Comparison of ENCODE assay signal across 13 cellular contexts in the genomic region with DNA sequence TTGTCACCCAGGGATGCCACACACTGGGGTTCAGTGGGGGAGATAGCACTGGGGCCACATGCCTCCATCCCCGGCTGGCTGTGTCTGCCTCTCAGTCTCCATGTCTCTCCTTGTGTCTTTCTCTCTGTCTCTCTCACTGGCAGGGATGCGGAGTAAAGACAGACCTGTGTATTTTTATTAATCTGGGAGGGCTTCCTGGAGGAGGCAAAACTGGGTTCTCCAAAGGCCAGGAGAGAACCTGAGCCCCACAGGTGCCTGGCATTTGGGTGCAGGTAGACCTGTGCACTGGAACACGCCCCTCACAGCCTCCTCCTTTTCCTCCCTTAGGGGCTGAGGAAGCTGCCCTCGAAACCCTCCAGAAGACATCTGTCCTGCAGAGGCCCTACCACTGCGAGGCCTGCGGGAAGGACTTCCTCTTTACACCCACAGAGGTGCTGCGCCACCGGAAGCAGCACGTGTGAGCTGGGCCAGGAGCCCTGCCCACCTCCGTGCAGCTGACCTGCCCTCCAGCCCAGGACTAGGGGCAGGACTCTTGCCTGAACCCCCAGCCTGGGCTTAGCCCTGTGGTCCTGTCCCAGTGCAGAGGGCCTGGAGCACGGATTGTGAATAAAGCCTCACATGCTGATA. TPM values are rescaled to one million over a fixed set of nuclear protein-coding genes. Genes with fewer than 3 reads are reported as not detected.
DNase-seq lines count a peak whose midpoint lies in the region; ATAC-seq and TF ChIP-seq lines count a peak whose summit lies in the region.
"Had no signal": no experiment of that assay in that cellular context is flagged by ENCODE, and none has a peak within 500 bp of the region (broad histone marks: within the 10 kb centered on the region; RNA-seq: fewer than 3 reads in every experiment).

No MANE protein-coding gene starts in this region.

- peak overlapping the region; percentile 14 for H3K27ac Mint-ChIP-seq in endodermal cell
- H3K27ac Mint-ChIP-seq in stimulated activated memory B cell treated with anti-CD40 and anti-IgM and Interleukin-4, amounts not matched to agents 10 μg/mL and 1 μg/mL and 100 μg/mL, for 72 hours: peak overlapping the region; percentile 67

- H3K4me3 Mint-ChIP-seq in endodermal cell: no peak overlapping the region
- H3K4me3 Mint-ChIP-seq in stimulated activated memory B cell treated with anti-CD40 and anti-IgM and Interleukin-4, amounts not matched to agents 10 μg/mL and 1 μg/mL and 100 μg/mL, for 72 hours: no peak overlapping the region

- no peak overlapping the region for H3K4me3 ChIP-seq in NB4 (ENCODE audit: low read depth, low read length)
- H3K4me3 ChIP-seq in endodermal cell (ENCODE audit: low read length): no peak overlapping the region
- H3K4me3 ChIP-seq: pancreas had no signal

- peaks cover 38% of the 10 kb centered on the region for H3K36me3 Mint-ChIP-seq in endodermal cell (ENCODE audit: low read depth)
- H3K36me3 Mint-ChIP-seq in stimulated activated memory B cell treated with anti-CD40 and anti-IgM and Interleukin-4, amounts not matched to agents 10 μg/mL and 1 μg/mL and 100 μg/mL, for 72 hours: peaks cover 58% of the 10 kb centered on the region

- H3K27ac ChIP-seq in endodermal cell (ENCODE audit: low read depth, low read length): no peak overlapping the region
- H3K27ac ChIP-seq: KMS-11, pancreas had no signal

- H3K9me3 Mint-ChIP-seq in endodermal cell: no peaks in the 10 kb centered on the region
- peaks cover 2% of the 10 kb centered on the region for H3K9me3 Mint-ChIP-seq in stimulated activated memory B cell treated with anti-CD40 and anti-IgM and Interleukin-4, amounts not matched to agents 10 μg/mL and 1 μg/mL and 100 μg/mL, for 72 hours

- no peaks in the 10 kb centered on the region for H3K27me3 ChIP-seq in endodermal cell (ENCODE audit: control insufficient read depth, insufficient read depth, low read length, poor library complexity, severe bottlenecking)
- H3K27me3 ChIP-seq: pancreas had no signal

- peaks cover 45% of the 10 kb centered on the region for H3K36me3 ChIP-seq in endodermal cell (ENCODE audit: control insufficient read depth, insufficient read depth, low read length)

- H3K27me3 Mint-ChIP-seq in endodermal cell (ENCODE audit: insufficient read depth): no peaks in the 10 kb centered on the region
- H3K27me3 Mint-ChIP-seq in stimulated activated memory B cell treated with anti-CD40 and anti-IgM and Interleukin-4, amounts not matched to agents 10 μg/mL and 1 μg/mL and 100 μg/mL, for 72 hours: no peaks in the 10 kb centered on the region

- H3K9ac ChIP-seq in endodermal cell (ENCODE audit: extremely low read depth, low read length, poor library complexity, severe bottlenecking): no peak overlapping the region
- H3K9ac ChIP-seq: KMS-11 had no signal

- no peaks in the 10 kb centered on the region for H3K9me3 ChIP-seq in endodermal cell (ENCODE audit: control insufficient read depth, low read length)
- H3K9me3 ChIP-seq: pancreas had no signal

- peak; percentile 62 for ATAC-seq in stimulated activated memory B cell treated with anti-CD40 and anti-IgM and Interleukin-4, amounts not matched to agents 10 μg/mL and 1 μg/mL and 100 μg/mL, for 72 hours
- ATAC-seq in HG02852 (IDR thresholded peaks at IDR 0.05; ENCODE audit: unreplicated experiment): no peak

- no peaks in the 10 kb centered on the region for H3K4me1 Mint-ChIP-seq in endodermal cell
- H3K4me1 Mint-ChIP-seq in stimulated activated memory B cell treated with anti-CD40 and anti-IgM and Interleukin-4, amounts not matched to agents 10 μg/mL and 1 μg/mL and 100 μg/mL, for 72 hours: peaks cover 28% of the 10 kb centered on the region

- 92 to 97% methylated on average over 5 to 11 of the region's 11 CpGs for WGBS in endodermal cell (ENCODE audit: insufficient coverage in 1 of 2, insufficient read length in 1 of 2), 2 experiments

- peak; percentile 61 for DNase-seq in activated CD8-positive, alpha-beta memory T cell treated with anti-CD3 and anti-CD28 coated beads for 24 hours
- no peak for DNase-seq in activated CD8-positive, alpha-beta memory T cell treated with anti-CD3 and anti-CD28 coated beads, Interleukin-2, amount 50 U/mL, for 48 hours
- DNase-seq in NB4 (ENCODE audit: low read depth): peak; percentile 95
- no peak for DNase-seq in endodermal cell
- DNase-seq in D341Med (ENCODE audit: low spot score): no peak
- DNase-seq in central memory CD4-positive, alpha-beta T cell: no peak
- DNase-seq: kidney; NCI-H446; pancreas; stimulated activated CD4-positive, alpha-beta T cell treated with anti-CD3 and anti-CD28 coated beads, Interleukin-4, amount 100 ng/mL, for 4 hours had no signal

- H3K4me1 ChIP-seq in endodermal cell (ENCODE audit: control insufficient read depth, insufficient read depth, low read length): no peaks in the 10 kb centered on the region
- H3K4me1 ChIP-seq: pancreas had no signal

- TF ChIP-seq CTCF in NB4 (IDR thresholded peaks at IDR 0.05; ENCODE audit: low read depth, low read length) (no peak), endodermal cell (conservative IDR thresholded peaks at IDR 0.05) (no peak)

- TF ChIP-seq POLR2A in NB4 (IDR thresholded peaks at IDR 0.05; ENCODE audit: extremely low read depth, insufficient read length): peak; percentile 6

RNA-seq across cellular contexts. Expression of a gene that starts 32.7 kb away (rescaled TPM):
- 10 to 100 TPM; 36.9 to 43.9 TPM for total RNA-seq in endodermal cell
- polyA plus RNA-seq in endodermal cell (2013, experiment 1 of 2): 18.1 TPM
- polyA plus RNA-seq in endodermal cell (2013, experiment 2 of 2): 16.1 TPM

RNA-seq across cellular contexts. Expression of a gene that starts 37.6 kb away (rescaled TPM):
- total RNA-seq in endodermal cell: 100 to 1,000 TPM in 1 of 2 donors, 10 to 100 TPM in 1; 47.7 to 132 TPM
- polyA plus RNA-seq in endodermal cell (2013, experiment 1 of 2): 150 TPM
- 154 TPM for polyA plus RNA-seq in endodermal cell (2013, experiment 2 of 2)

RNA-seq across cellular contexts. Expression of a gene that starts 49.8 kb away (rescaled TPM):
- total RNA-seq in endodermal cell: not detected
- polyA plus RNA-seq in endodermal cell (2013, experiment 1 of 2): not detected
- polyA plus RNA-seq in endodermal cell (2013, experiment 2 of 2): not detected

Comparison
In these comparisons a context has a peak if more than half of its experiments do, and no peak if none do; other contexts are left out.
1. DNase-seq: peak in activated CD8-positive, alpha-beta memory T cell treated with anti-CD3 and anti-CD28 coated beads for 24 hours (single experiment) and NB4 (single experiment); none in activated CD8-positive, alpha-beta memory T cell treated with anti-CD3 and anti-CD28 coated beads, Interleukin-2, amount 50 U/mL, for 48 hours (single experiment), endodermal cell (single experiment), D341Med (single experiment) and central memory CD4-positive, alpha-beta T cell (single experiment).